19 cellular contexts compared by ENCODE assay signal in the genomic region with DNA sequence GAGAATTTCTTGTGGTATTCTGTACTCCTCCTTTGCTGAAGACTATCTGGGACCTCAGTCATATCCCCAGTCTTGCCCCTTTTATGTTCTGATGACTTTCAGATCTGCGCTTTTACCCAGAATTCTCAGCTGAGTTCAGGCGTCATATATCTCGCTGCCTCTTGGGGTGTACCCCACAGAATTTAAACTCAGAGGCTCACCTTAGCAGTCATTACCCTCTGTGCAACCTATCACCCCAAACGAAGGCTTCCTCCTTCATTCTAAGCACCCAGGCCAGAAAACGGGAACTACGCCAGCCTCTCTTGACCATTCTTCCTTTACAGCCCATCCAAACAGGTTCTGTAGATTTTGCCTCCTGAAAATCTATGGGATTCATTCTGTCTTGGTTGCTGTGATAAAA.
DNase-seq lines count a peak whose midpoint lies in the region; ATAC-seq and TF ChIP-seq lines count a peak whose summit lies in the region.
"Had no signal": no experiment of that assay in that cellular context is flagged by ENCODE, and none has a peak within 500 bp of the region (broad histone marks: within the 10 kb centered on the region; RNA-seq: fewer than 3 reads in every experiment).

No MANE protein-coding gene starts in this region.

- no peak for TF ChIP-seq POLR2A in esophagus muscularis mucosa (IDR thresholded peaks at IDR 0.05; ENCODE audit: low read depth)

- peaks cover 37% of the 10 kb centered on the region for H3K27me3 Mint-ChIP-seq in stimulated activated naive CD8-positive, alpha-beta T cell treated with anti-CD3 and anti-CD28 coated beads, Interleukin-15, amount 100 ng/mL, for 72 hours
- H3K27me3 Mint-ChIP-seq in osteocyte (ENCODE audit: unreplicated experiment), result no peaks in the 10 kb centered on the region
- H3K27me3 Mint-ChIP-seq: CD4-positive, CD25-positive, alpha-beta regulatory T cell had no signal

- H3K4me1 ChIP-seq in esophagus muscularis mucosa, result no peaks in the 10 kb centered on the region
- H3K4me1 ChIP-seq: BE2C, Caco-2 had no signal

- H3K27ac Mint-ChIP-seq in stimulated activated naive CD8-positive, alpha-beta T cell treated with anti-CD3 and anti-CD28 coated beads, Interleukin-15, amount 100 ng/mL, for 72 hours, result peak overlapping the region; percentile 6 to 50
- H3K27ac Mint-ChIP-seq in osteocyte (ENCODE audit: unreplicated experiment), result no peak overlapping the region
- H3K27ac Mint-ChIP-seq: CD14-positive monocyte; CD4-positive, CD25-positive, alpha-beta regulatory T cell; CD8-positive, alpha-beta memory T cell had no signal

- DNase-seq in stimulated activated naive CD8-positive, alpha-beta T cell treated with anti-CD3 and anti-CD28 coated beads, Interleukin-15, amount 100 ng/mL, for 72 hours, result no peak
- DNase-seq in stimulated activated naive CD8-positive, alpha-beta T cell treated with anti-CD3 and anti-CD28 coated beads, Interleukin-15, Interleukin-2, amounts not matched to agents 100 U/mL and 50 U/mL, for 24 hours, result no peak
- peak; percentile 64 for DNase-seq in esophagus muscularis mucosa (ENCODE audit: extremely low spot score)
- peak; percentile 56 for DNase-seq in osteocyte (ENCODE audit: extremely low spot score, unreplicated experiment)
- DNase-seq in COLO829 (ENCODE audit: low spot score), result no peak
- DNase-seq: 8988T; ACHN; BE2C; C1 segment of cervical spinal cord; Caco-2; Calu3; CD4-positive, alpha-beta memory T cell; CD4-positive, CD25-positive, alpha-beta regulatory T cell; CD8-positive, alpha-beta memory T cell; DMS79 treated with DMSO at 0.1 percent for 48 hours; GF-D8 had no signal

- H3K4me3 ChIP-seq in esophagus muscularis mucosa, result no peak overlapping the region
- H3K4me3 ChIP-seq: BLaER1 had no signal

- no peak overlapping the region for H3K27ac ChIP-seq in esophagus muscularis mucosa (replicated peaks in 1 of 4)
- H3K27ac ChIP-seq: BLaER1 had no signal

- H3K36me3 ChIP-seq in esophagus muscularis mucosa, result no peaks in the 10 kb centered on the region
- H3K36me3 ChIP-seq: BE2C, BLaER1 had no signal

- no peaks in the 10 kb centered on the region for H3K36me3 Mint-ChIP-seq in osteocyte (ENCODE audit: unreplicated experiment)
- H3K36me3 Mint-ChIP-seq: CD14-positive monocyte; CD4-positive, alpha-beta memory T cell; CD4-positive, CD25-positive, alpha-beta regulatory T cell; CD8-positive, alpha-beta memory T cell had no signal

- H3K9me3 Mint-ChIP-seq in stimulated activated naive CD8-positive, alpha-beta T cell treated with anti-CD3 and anti-CD28 coated beads, Interleukin-15, amount 100 ng/mL, for 72 hours, result no peaks in the 10 kb centered on the region
- peaks cover 6% of the 10 kb centered on the region for H3K9me3 Mint-ChIP-seq in osteocyte (ENCODE audit: unreplicated experiment)
- H3K9me3 Mint-ChIP-seq: CD4-positive, alpha-beta memory T cell; CD4-positive, CD25-positive, alpha-beta regulatory T cell; CD8-positive, alpha-beta memory T cell had no signal

- intact Hi-C loops in esophagus muscularis mucosa (cut with DNase I), result no loop called here

- no peaks in the 10 kb centered on the region for H3K4me1 Mint-ChIP-seq in stimulated activated naive CD8-positive, alpha-beta T cell treated with anti-CD3 and anti-CD28 coated beads, Interleukin-15, amount 100 ng/mL, for 72 hours
- H3K4me1 Mint-ChIP-seq in osteocyte (ENCODE audit: unreplicated experiment), result no peaks in the 10 kb centered on the region
- H3K4me1 Mint-ChIP-seq: CD14-positive monocyte; CD4-positive, alpha-beta memory T cell; CD4-positive, CD25-positive, alpha-beta regulatory T cell; CD8-positive, alpha-beta memory T cell had no signal

- TF ChIP-seq CTCF in esophagus muscularis mucosa (IDR thresholded peaks at IDR 0.05), result no peak
- no peak for TF ChIP-seq CTCF in osteocyte (IDR thresholded peaks at IDR 0.05)

- H3K27me3 ChIP-seq in esophagus muscularis mucosa, result no peaks in the 10 kb centered on the region
- H3K27me3 ChIP-seq: BE2C, BLaER1 had no signal

- H3K4me3 Mint-ChIP-seq in stimulated activated naive CD8-positive, alpha-beta T cell treated with anti-CD3 and anti-CD28 coated beads, Interleukin-15, amount 100 ng/mL, for 72 hours, result no peak overlapping the region
- H3K4me3 Mint-ChIP-seq in osteocyte (ENCODE audit: unreplicated experiment), result no peak overlapping the region
- H3K4me3 Mint-ChIP-seq: CD14-positive monocyte; CD4-positive, alpha-beta memory T cell; CD4-positive, CD25-positive, alpha-beta regulatory T cell; CD8-positive, alpha-beta memory T cell had no signal

- ATAC-seq in stimulated activated naive CD8-positive, alpha-beta T cell treated with anti-CD3 and anti-CD28 coated beads, Interleukin-15, amount 100 ng/mL, for 72 hours, result no peak
- no peak for ATAC-seq in stimulated activated naive CD8-positive, alpha-beta T cell treated with anti-CD3 and anti-CD28 coated beads, Interleukin-15, Interleukin-2, amounts not matched to agents 100 U/mL and 50 U/mL, for 24 hours
- no peak for ATAC-seq in GM21515 (IDR thresholded peaks at IDR 0.05; ENCODE audit: unreplicated experiment)

- WGBS in esophagus muscularis mucosa, result 85% methylated on average over 6 of the region's 6 CpGs

- no peaks in the 10 kb centered on the region for H3K9me3 ChIP-seq in esophagus muscularis mucosa
- H3K9me3 ChIP-seq: BE2C, BLaER1, Caco-2 had no signal

- no peak for TF ChIP-seq EP300 in esophagus muscularis mucosa (IDR thresholded peaks at IDR 0.05)

Comparison
In these comparisons a context has a peak if more than half of its experiments do, and no peak if none do; other contexts are left out.
1. DNase-seq: peak in esophagus muscularis mucosa (single experiment) and osteocyte (single experiment); none in stimulated activated naive CD8-positive, alpha-beta T cell treated with anti-CD3 and anti-CD28 coated beads, Interleukin-15, amount 100 ng/mL, for 72 hours (0 of 2), stimulated activated naive CD8-positive, alpha-beta T cell treated with anti-CD3 and anti-CD28 coated beads, Interleukin-15, Interleukin-2, amounts not matched to agents 100 U/mL and 50 U/mL, for 24 hours (single experiment) and COLO829 (single experiment).